ENCODE assay signal across 8 cellular contexts in the genomic region with DNA sequence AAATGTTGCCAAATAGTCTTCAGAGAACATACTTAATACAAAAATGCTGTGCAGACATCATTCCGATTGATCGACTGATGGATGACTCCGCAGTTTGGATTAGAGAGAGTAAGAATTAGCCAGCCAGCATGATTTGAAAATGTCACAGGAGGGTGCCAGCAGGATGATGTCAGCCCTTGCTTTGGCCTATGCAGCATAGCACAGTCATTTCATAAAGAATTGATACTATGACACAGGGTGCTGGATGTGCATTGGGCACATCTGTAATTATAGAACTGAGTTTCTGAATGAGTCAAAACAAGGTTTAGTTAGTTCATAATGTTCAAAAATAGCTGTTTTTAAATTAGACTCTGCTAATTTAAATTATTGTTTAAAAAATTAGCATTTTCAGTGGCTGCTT. TPM values are rescaled to one million over a fixed set of nuclear protein-coding genes. Genes with fewer than 3 reads are reported as not detected.
DNase-seq lines count a peak whose midpoint lies in the region; ATAC-seq and TF ChIP-seq lines count a peak whose summit lies in the region.

No MANE protein-coding gene starts in this region.

- no peaks in the 10 kb centered on the region for H3K27me3 Mint-ChIP-seq in neural progenitor cell (ENCODE audit: insufficient read depth, low read depth)

- H3K9me3 ChIP-seq in neural progenitor cell (ENCODE audit: low read depth), result no peaks in the 10 kb centered on the region

- H3K4me3 Mint-ChIP-seq in neural progenitor cell, result no peak overlapping the region

- H3K36me3 ChIP-seq in H7 (replicated peaks; ENCODE audit: control insufficient read depth, insufficient read depth, low read length), result no peaks in the 10 kb centered on the region; the same call in 1 of the 2 replicates
- peaks cover 4% of the 10 kb centered on the region for H3K36me3 ChIP-seq in neural progenitor cell

- no peak overlapping the region for H3K9ac ChIP-seq in neural progenitor cell

- H3K27me3 ChIP-seq in H7 (ENCODE audit: control insufficient read depth, insufficient read depth, low read length), result no peaks in the 10 kb centered on the region
- no peaks in the 10 kb centered on the region for H3K27me3 ChIP-seq in neural progenitor cell

- peak; percentile 8 for DNase-seq in H7
- DNase-seq in NCI-H460 (ENCODE audit: extremely low read depth, low read depth), result peak; percentile 86
- no peak for DNase-seq in left lobe of liver (ENCODE audit: low spot score)
- DNase-seq in NCI-H1048 (lab: John Stamatoyannopoulos, UW), result no peak
- DNase-seq in NCI-H510A (lab: John Stamatoyannopoulos, UW), result no peak
- DNase-seq in neural progenitor cell (ENCODE audit: low spot score), result no peak
- DNase-seq in mucosa of gallbladder (ENCODE audit: low spot score), result no peak

- H3K4me3 ChIP-seq in H7 (ENCODE audit: insufficient read depth, low read depth, low read length) (no peak overlapping the region), neural progenitor cell (no peak overlapping the region)

- H3K27ac ChIP-seq in neural progenitor cell, result no peak overlapping the region

- H3K27ac Mint-ChIP-seq in neural progenitor cell, result no peak overlapping the region

- no peaks in the 10 kb centered on the region for H3K9me3 Mint-ChIP-seq in neural progenitor cell

- H3K4me1 Mint-ChIP-seq in neural progenitor cell, result peaks cover 7% of the 10 kb centered on the region

- H3F3A ChIP-seq in neural progenitor cell (ENCODE audit: low read depth), result no peaks in the 10 kb centered on the region

- peaks cover 19% of the 10 kb centered on the region for H3K36me3 Mint-ChIP-seq in neural progenitor cell

- H3K4me2 ChIP-seq in neural progenitor cell, result no peak overlapping the region

- H4K20me1 ChIP-seq in neural progenitor cell (ENCODE audit: low read depth), result no peaks in the 10 kb centered on the region

- ATAC-seq in GM18870 (IDR thresholded peaks at IDR 0.05; ENCODE audit: unreplicated experiment), result peak; percentile 90
- peak; percentile 36 for ATAC-seq in left lobe of liver

- H2AFZ ChIP-seq in neural progenitor cell (replicated peaks), result no peak overlapping the region

- H3K79me2 ChIP-seq in neural progenitor cell (ENCODE audit: low read depth), result no peaks in the 10 kb centered on the region

- no peaks in the 10 kb centered on the region for H3K4me1 ChIP-seq in neural progenitor cell

- TF ChIP-seq CTCF in neural progenitor cell (IDR thresholded peaks at IDR 0.05), result no peak

RNA-seq across cellular contexts. Expression of gene TRAF5, which starts 21.6 kb away (rescaled TPM):
- total RNA-seq in H7 (2014; rRNA removed; shearing (Covaris generic)), result 21.5 and 39.3 TPM in 2 replicates
- 12.3 and 15.1 TPM in 2 replicates for total RNA-seq in NCI-H460 (2014; rRNA removed; shearing (Covaris generic))
- 46.7 and 51.3 TPM in 2 replicates for polyA plus RNA-seq in NCI-H460 (2014; cell fraction: nucleus; rRNA removed)
- total RNA-seq in left lobe of liver (0.98 TPM), neural progenitor cell (ENCODE audit: low replicate concordance) (28.3 and 36.0 TPM in 2 replicates), mucosa of gallbladder (18.5 TPM)

RNA-seq across cellular contexts. Expression of gene RCOR3, which starts 45.9 kb away (rescaled TPM):
- total RNA-seq in H7 (2014; rRNA removed; shearing (Covaris generic)), result 16.7 and 24.3 TPM in 2 replicates
- total RNA-seq in NCI-H460 (2014; rRNA removed; shearing (Covaris generic)), result 28.4 TPM in 2 replicates
- polyA plus RNA-seq in NCI-H460 (2014; cell fraction: nucleus; rRNA removed), result 63.4 and 86.3 TPM in 2 replicates
- total RNA-seq in left lobe of liver, result 22.2 TPM
- total RNA-seq in neural progenitor cell (ENCODE audit: low replicate concordance), result 31.3 and 44.8 TPM in 2 replicates
- 42.1 TPM for total RNA-seq in mucosa of gallbladder

Comparison
In these comparisons a context has a peak if more than half of its experiments do, and no peak if none do; other contexts are left out.
1. DNase-seq: peak in H7 (single experiment) and NCI-H460 (single experiment); none in left lobe of liver (single experiment), NCI-H1048 (single experiment), NCI-H510A (single experiment), neural progenitor cell (single experiment) and mucosa of gallbladder (single experiment).